ENCODE assay signal across 8 cellular contexts in the genomic region with DNA sequence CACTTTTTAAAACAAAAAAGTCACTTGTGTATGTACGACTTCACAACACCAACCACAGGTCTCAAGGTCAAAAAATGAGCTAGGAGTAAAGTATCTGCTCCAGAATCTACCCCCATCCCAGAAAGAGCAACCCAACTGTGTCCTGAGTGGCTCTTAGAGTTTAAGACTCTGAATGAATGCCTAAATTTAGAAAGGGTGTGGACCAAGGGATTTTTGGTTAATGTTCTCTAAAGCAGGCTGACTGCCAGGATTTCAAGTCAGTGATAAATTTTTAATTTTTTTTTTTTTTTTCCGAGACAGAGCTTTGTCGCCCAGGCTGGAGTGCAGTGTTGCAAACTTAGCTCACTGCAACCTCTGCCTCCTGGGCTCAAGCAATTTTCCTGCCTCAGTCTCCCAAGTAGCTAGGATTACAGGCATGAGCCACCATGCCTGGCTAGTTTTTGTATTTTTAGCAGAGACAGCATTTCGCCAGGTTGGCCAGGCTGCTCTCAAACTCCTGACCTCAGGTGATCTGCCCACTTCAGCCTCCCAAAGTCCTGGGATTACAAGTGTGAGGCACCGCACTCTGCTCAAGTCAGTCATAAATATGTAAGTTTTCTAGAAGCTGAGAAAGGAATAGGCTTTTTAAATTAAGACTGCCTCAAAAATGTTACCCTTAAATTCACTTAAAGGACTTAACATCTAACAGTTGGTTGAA. TPM values are rescaled to one million over a fixed set of nuclear protein-coding genes. Genes with fewer than 3 reads are reported as not detected.
DNase-seq lines count a peak whose midpoint lies in the region; ATAC-seq and TF ChIP-seq lines count a peak whose summit lies in the region.
"Had no signal": no experiment of that assay in that cellular context is flagged by ENCODE, and none has a peak within 500 bp of the region (broad histone marks: within the 10 kb centered on the region; RNA-seq: fewer than 3 reads in every experiment).

No MANE protein-coding gene starts in this region.

- H3K4ac ChIP-seq in H9 (ENCODE audit: low read depth, low read length): no peak overlapping the region

- H3K4me3 Mint-ChIP-seq in H9: no peak overlapping the region
- H3K4me3 Mint-ChIP-seq in activated naive CD8-positive, alpha-beta T cell treated with anti-CD3 and anti-CD28 coated beads, Interleukin-2, amount 10 ng/mL, durations not matched to agents 7 days and 5 days: peak overlapping the region; percentile 61

- no peaks in the 10 kb centered on the region for H3K9me3 Mint-ChIP-seq in H9
- H3K9me3 Mint-ChIP-seq in activated naive CD8-positive, alpha-beta T cell treated with anti-CD3 and anti-CD28 coated beads, Interleukin-2, amount 10 ng/mL, durations not matched to agents 7 days and 5 days: no peaks in the 10 kb centered on the region

- no peak overlapping the region for H2BK120ac ChIP-seq in H9 (ENCODE audit: low read depth, low read length, poor library complexity, severe bottlenecking)

- no peak for ATAC-seq in activated naive CD8-positive, alpha-beta T cell treated with anti-CD3 and anti-CD28 coated beads, Interleukin-2, amount 10 ng/mL, durations not matched to agents 7 days and 5 days (ENCODE audit: low read depth)

- peaks cover 6% of the 10 kb centered on the region; the same call in 1 of the 2 replicates for H3K79me2 ChIP-seq in H9 (ENCODE audit: insufficient read depth, low read length)

- no peak overlapping the region for H3K4me3 ChIP-seq in subcutaneous abdominal adipose tissue (ENCODE audit: low read depth in 1 of 5, low read length in 5 of 5)
- no peak overlapping the region for H3K4me3 ChIP-seq in Peyer's patch

- H2BK15ac ChIP-seq in H9 (ENCODE audit: low read depth, low read length): no peak overlapping the region

- peaks cover 9% of the 10 kb centered on the region in 2 experiments; a peak in 3 of 4 replicates for H3K4me1 Mint-ChIP-seq in H9
- H3K4me1 Mint-ChIP-seq in activated naive CD8-positive, alpha-beta T cell treated with anti-CD3 and anti-CD28 coated beads, Interleukin-2, amount 10 ng/mL, durations not matched to agents 7 days and 5 days: peaks cover 41% of the 10 kb centered on the region

- H4K5ac ChIP-seq in H9 (ENCODE audit: insufficient read length, low read depth, low read length): no peak overlapping the region

- no peak overlapping the region for H2BK20ac ChIP-seq in H9 (ENCODE audit: low read depth, low read length, poor library complexity, severe bottlenecking)

- no peak overlapping the region for H2BK12ac ChIP-seq in H9 (ENCODE audit: insufficient read length, low read depth, low read length)

- no peak overlapping the region for H3K4me2 ChIP-seq in H9 (ENCODE audit: insufficient read depth, insufficient read length, low read length)

- TF ChIP-seq POLR2A in Peyer's patch (IDR thresholded peaks at IDR 0.05): no peak

- H3K27me3 Mint-ChIP-seq in H9 (ENCODE audit: low read depth): no peaks in the 10 kb centered on the region
- no peaks in the 10 kb centered on the region for H3K27me3 Mint-ChIP-seq in activated naive CD8-positive, alpha-beta T cell treated with anti-CD3 and anti-CD28 coated beads, Interleukin-2, amount 10 ng/mL, durations not matched to agents 7 days and 5 days

- H3K9ac ChIP-seq in H9 (ENCODE audit: extremely low read depth, insufficient read length, low read length): no peak overlapping the region
- H3K9ac ChIP-seq in subcutaneous abdominal adipose tissue (ENCODE audit: low read length in 5 of 5): no peak overlapping the region

- H3K36me3 ChIP-seq in subcutaneous abdominal adipose tissue (ENCODE audit: control insufficient read depth in 5 of 5, insufficient read depth in 5 of 5, low read length in 5 of 5) (peaks cover 6 to 22% (median 12%) of the 10 kb centered on the region in 5 donors), Peyer's patch (peaks cover 0 to 26% (median 0%) of the 10 kb centered on the region in 3 donors)

- DNase-seq in H9 (no peak), kidney tubule cell (ENCODE audit: low spot score) (peak; percentile 29), SW480 (ENCODE audit: low spot score) (no peak), H4 (ENCODE audit: low spot score) (no peak), Peyer's patch (no peak)
- DNase-seq in activated naive CD8-positive, alpha-beta T cell treated with anti-CD3 and anti-CD28 coated beads, Interleukin-2, amount 10 ng/mL, durations not matched to agents 7 days and 5 days: no peak
- DNase-seq: foreskin melanocyte had no signal

- no peaks in the 10 kb centered on the region for H3K27me3 ChIP-seq in H9 (ENCODE audit: insufficient read depth, low read length)
- H3K27me3 ChIP-seq in subcutaneous abdominal adipose tissue (ENCODE audit: control insufficient read depth in 5 of 5, insufficient read depth in 4 of 5, low read length in 5 of 5): no peaks in the 10 kb centered on the region
- H3K27me3 ChIP-seq in Peyer's patch: no peaks in the 10 kb centered on the region

- no peak overlapping the region for H3K23ac ChIP-seq in H9 (ENCODE audit: insufficient read length, low read depth, low read length)

- H2AFZ ChIP-seq in H9 (ENCODE audit: low read length): no peak overlapping the region

- no peak overlapping the region for H3K27ac ChIP-seq in H9 (ENCODE audit: insufficient read length, low read depth, low read length)
- peak overlapping the region; percentile 2 for H3K27ac ChIP-seq in subcutaneous abdominal adipose tissue (ENCODE audit: low read depth, low read length)
- H3K27ac ChIP-seq in Peyer's patch: no peak overlapping the region

- WGBS in H9 (ENCODE audit: extremely low coverage, insufficient read length, low lambda C conversion rate): no CpG with 5 or more reads among the region's 5 CpGs

- H3K27ac Mint-ChIP-seq in H9: peak overlapping the region in 2 of 3 experiments; percentile 8 to 13; a peak in 1 of 7 replicates
- H3K27ac Mint-ChIP-seq in activated naive CD8-positive, alpha-beta T cell treated with anti-CD3 and anti-CD28 coated beads, Interleukin-2, amount 10 ng/mL, durations not matched to agents 7 days and 5 days: peak overlapping the region; percentile 72

- H3K56ac ChIP-seq in H9 (ENCODE audit: insufficient read length, low read depth, low read length): no peak overlapping the region

- H3K36me3 Mint-ChIP-seq in H9 (ENCODE audit: insufficient read depth in 1 of 3, low read depth in 3 of 3): peaks cover 5 to 20% (median 16%) of the 10 kb centered on the region in 3 experiments; a peak in 6 of 7 replicates
- H3K36me3 Mint-ChIP-seq in activated naive CD8-positive, alpha-beta T cell treated with anti-CD3 and anti-CD28 coated beads, Interleukin-2, amount 10 ng/mL, durations not matched to agents 7 days and 5 days: peaks cover 28% of the 10 kb centered on the region

- H3K4me1 ChIP-seq in H9 (ENCODE audit: insufficient read depth, low read length) (no peaks in the 10 kb centered on the region), subcutaneous abdominal adipose tissue (ENCODE audit: control insufficient read depth in 5 of 5, insufficient read depth in 5 of 5, low read length in 5 of 5) (peaks cover 0 to 20% (median 17%) of the 10 kb centered on the region in 5 donors), Peyer's patch (peaks cover 0 to 18% (median 3%) of the 10 kb centered on the region in 4 donors)

- H4K8ac ChIP-seq in H9 (replicated peaks; ENCODE audit: insufficient read length, low read depth, low read length): no peak overlapping the region

- H3T11ph ChIP-seq in H9 (ENCODE audit: low read length): no peak overlapping the region

- H3K9me3 ChIP-seq in H9 (ENCODE audit: control insufficient read depth, low read depth, low read length): no peaks in the 10 kb centered on the region
- no peaks in the 10 kb centered on the region for H3K9me3 ChIP-seq in subcutaneous abdominal adipose tissue (ENCODE audit: control insufficient read depth in 5 of 5, low read length in 5 of 5)
- H3K9me3 ChIP-seq in Peyer's patch: no peaks in the 10 kb centered on the region

- no peaks in the 10 kb centered on the region for H3K23me2 ChIP-seq in H9 (ENCODE audit: insufficient read length, low read depth, low read length, poor library complexity, severe bottlenecking)

- H2BK5ac ChIP-seq in H9 (ENCODE audit: insufficient read length, low read length): no peak overlapping the region

- H2AK5ac ChIP-seq in H9 (ENCODE audit: insufficient read length, low read length): no peak overlapping the region

- peaks cover 2% of the 10 kb centered on the region for H3K79me1 ChIP-seq in H9 (ENCODE audit: insufficient read depth, low read depth, low read length, poor library complexity, severe bottlenecking)

- H4K20me1 ChIP-seq in H9 (ENCODE audit: control insufficient read depth, insufficient read depth, insufficient read length): no peaks in the 10 kb centered on the region

- H3K18ac ChIP-seq in H9 (ENCODE audit: insufficient read length, low read depth, low read length): no peak overlapping the region

- POLR2A ChIA-PET in activated naive CD8-positive, alpha-beta T cell treated with anti-CD3 and anti-CD28 coated beads, Interleukin-2, amount 10 ng/mL, durations not matched to agents 7 days and 5 days (lab: Charles Lee): interaction anchor here (0.6 to 2.8 kb wide), 6 partner anchors 10 to 733 kb away, joined by 3 to 20 read pairs (median 5); partner anchors contain the start of gene STAU1

- H4K91ac ChIP-seq in H9 (ENCODE audit: insufficient read length, low read depth, low read length): no peak overlapping the region

- no peak for TF ChIP-seq CTCF in H9 (conservative IDR thresholded peaks at IDR 0.05)
- TF ChIP-seq CTCF in Peyer's patch (IDR thresholded peaks at IDR 0.05): no peak

- no peak overlapping the region for H3K14ac ChIP-seq in H9 (ENCODE audit: insufficient read depth, low read length)

RNA-seq across cellular contexts. Expression of gene STAU1, which starts 20.2 kb away (rescaled TPM):
- total RNA-seq in H9 (2021) (106 TPM in 2 replicates), Peyer's patch (10 to 100 TPM; 58.6 to 82.4 (median 75.2) TPM)
- total RNA-seq in activated naive CD8-positive, alpha-beta T cell treated with anti-CD3 and anti-CD28 coated beads, Interleukin-2, amount 10 ng/mL, durations not matched to agents 7 days and 5 days: 10 to 100 TPM; 52.5 to 54.2 TPM
- 34.7 and 47.4 TPM in 2 replicates for total RNA-seq in H4 (2014; rRNA removed; shearing (Covaris generic))

RNA-seq across cellular contexts. Expression of gene DDX27, which starts 51.3 kb away (rescaled TPM):
- total RNA-seq in H9 (2021) (46.9 and 50.3 TPM in 2 replicates), Peyer's patch (10 to 100 TPM; 23.1 to 81.7 (median 39.2) TPM)
- 10 to 100 TPM; 46.1 to 47.6 TPM for total RNA-seq in activated naive CD8-positive, alpha-beta T cell treated with anti-CD3 and anti-CD28 coated beads, Interleukin-2, amount 10 ng/mL, durations not matched to agents 7 days and 5 days
- 30.6 and 33.9 TPM in 2 replicates for total RNA-seq in H4 (2014; rRNA removed; shearing (Covaris generic))
